Comparison of ENCODE assay signal across 8 cellular contexts in genomic region chr19:42076375-42076944, GRCh38. TPM values are rescaled to one million over a fixed set of nuclear protein-coding genes. Genes with fewer than 3 reads are reported as not detected.
DNase-seq lines count a peak whose midpoint lies in the region; ATAC-seq, FAIRE-seq and TF ChIP-seq lines count a peak whose summit lies in the region.

No MANE protein-coding gene starts in this region.

- DNase-seq in NCI-H1436 (lab: John Stamatoyannopoulos, UW) (peak; percentile 51), NCI-H1436 treated with DMSO at 0.1 percent for 48 hours (lab: John Stamatoyannopoulos, UW) (no peak), left ventricle myocardium inferior (no peak), small intestine (no peak), NCI-H2081 treated with DMSO at 0.1 percent for 48 hours (lab: John Stamatoyannopoulos, UW) (no peak)
- DNase-seq in activated T-cell treated with anti-CD3 and anti-CD28 coated beads, Interleukin-2, amount 50 U/mL, for 4 hours = peak; percentile 31

- intact Hi-C loops in left ventricle myocardium inferior (cut with micrococcal nuclease) = no loop called here

- H3K27me3 Mint-ChIP-seq in activated T-cell treated with anti-CD3 and anti-CD28 coated beads, Interleukin-2, amount 50 U/mL, for 4 hours (ENCODE audit: low read depth) = peaks cover 3% of the 10 kb centered on the region

- H3K9me3 ChIP-seq in left ventricle myocardium inferior (replicated peaks) (no peaks in the 10 kb centered on the region), small intestine (ENCODE audit: control insufficient read depth, low read depth) (no peaks in the 10 kb centered on the region)

- no peak for TF ChIP-seq CTCF in left ventricle myocardium inferior (IDR thresholded peaks at IDR 0.05; ENCODE audit: borderline replicate concordance)

- peak overlapping the region; percentile 99 for H3K27ac ChIP-seq in left ventricle myocardium inferior (replicated peaks)
- peak overlapping the region; percentile 62 to 87 for H3K27ac ChIP-seq in small intestine (ENCODE audit: low read depth in 1 of 2, low read length in 1 of 2)

- no peaks in the 10 kb centered on the region for H3K9me3 Mint-ChIP-seq in activated T-cell treated with anti-CD3 and anti-CD28 coated beads, Interleukin-2, amount 50 U/mL, for 4 hours

- peak overlapping the region; percentile 95 for H3K4me3 ChIP-seq in left ventricle myocardium inferior
- peak overlapping the region; percentile 97 to 98 for H3K4me3 ChIP-seq in small intestine (ENCODE audit: low read depth in 1 of 2, low read length in 2 of 2)

- H3K36me3 Mint-ChIP-seq in activated T-cell treated with anti-CD3 and anti-CD28 coated beads, Interleukin-2, amount 50 U/mL, for 4 hours (ENCODE audit: insufficient read depth) = peaks cover 9% of the 10 kb centered on the region

- H3K27me3 ChIP-seq in left ventricle myocardium inferior (ENCODE audit: low read depth) = no peaks in the 10 kb centered on the region
- no peaks in the 10 kb centered on the region for H3K27me3 ChIP-seq in small intestine (ENCODE audit: control insufficient read depth in 2 of 2, insufficient read depth in 2 of 2, low read length in 2 of 2)

- peaks cover 31% of the 10 kb centered on the region for H3K36me3 ChIP-seq in left ventricle myocardium inferior
- peaks cover 11 to 16% of the 10 kb centered on the region in 2 donors for H3K36me3 ChIP-seq in small intestine (ENCODE audit: control insufficient read depth in 2 of 2, insufficient read depth in 2 of 2, low read length in 2 of 2)

- ATAC-seq in activated T-cell treated with anti-CD3 and anti-CD28 coated beads, Interleukin-2, amount 50 U/mL, for 4 hours = peak in 1 of 2 donors; percentile 19
- no peak for ATAC-seq in GM18498 (IDR thresholded peaks at IDR 0.05; ENCODE audit: unreplicated experiment)
- ATAC-seq in HG03280 (IDR thresholded peaks at IDR 0.05; ENCODE audit: unreplicated experiment) = no peak

- peak overlapping the region; percentile 98 for H3K4me3 Mint-ChIP-seq in activated T-cell treated with anti-CD3 and anti-CD28 coated beads, Interleukin-2, amount 50 U/mL, for 4 hours

- peaks cover 33% of the 10 kb centered on the region for H3K4me1 ChIP-seq in left ventricle myocardium inferior
- peaks cover 2 to 11% of the 10 kb centered on the region in 2 donors for H3K4me1 ChIP-seq in small intestine (ENCODE audit: control insufficient read depth in 2 of 2, insufficient read depth in 1 of 2, low read depth in 1 of 2, low read length in 1 of 2)

- WGBS in small intestine, 3 donors = 1% methylated on average over 15 to 33 of the region's 33 CpGs

- H3K4me1 Mint-ChIP-seq in activated T-cell treated with anti-CD3 and anti-CD28 coated beads, Interleukin-2, amount 50 U/mL, for 4 hours (ENCODE audit: low read depth) = peaks cover 37% of the 10 kb centered on the region

- no peak for FAIRE-seq in small intestine (lab: Jason Lieb, UNC)

RNA-seq across cellular contexts. Expression of gene ZNF574, which starts 0.5 kb away (rescaled TPM):
- 10 to 100 TPM; 19.9 to 20.7 (median 20.6) TPM for total RNA-seq in activated T-cell treated with anti-CD3 and anti-CD28 coated beads, Interleukin-2, amount 50 U/mL, for 4 hours
- 7.1 TPM for total RNA-seq in left ventricle myocardium inferior
- 1 to 10 TPM; 4.5 to 8.4 (median 6.5) TPM for polyA plus RNA-seq in small intestine

RNA-seq across cellular contexts. Expression of gene GRIK5, which starts 6.5 kb away (rescaled TPM):
- 1 to 10 TPM in 1 of 3 donors, under 1 TPM in 2; 0.49 to 1.1 (median 0.61) TPM for total RNA-seq in activated T-cell treated with anti-CD3 and anti-CD28 coated beads, Interleukin-2, amount 50 U/mL, for 4 hours
- total RNA-seq in left ventricle myocardium inferior = 2.1 TPM
- polyA plus RNA-seq in small intestine = 1 to 10 TPM in 1 of 3 donors, under 1 TPM in 1, not detected in 1; 0.27 to 1.6 TPM

RNA-seq across cellular contexts. Expression of gene POU2F2, which starts 55.8 kb away (rescaled TPM):
- 100 to 1,000 TPM in 1 of 3 donors, 10 to 100 TPM in 2; 83.9 to 123 (median 85.7) TPM for total RNA-seq in activated T-cell treated with anti-CD3 and anti-CD28 coated beads, Interleukin-2, amount 50 U/mL, for 4 hours
- total RNA-seq in left ventricle myocardium inferior = 1.2 TPM
- polyA plus RNA-seq in small intestine = 1 to 10 TPM in 2 of 3 donors, under 1 TPM in 1; 0.45 to 2.1 (median 1.6) TPM

Comparison
In these comparisons a context has a peak if more than half of its experiments do, and no peak if none do; other contexts are left out.
1. DNase-seq: peak in NCI-H1436 (single experiment) and activated T-cell treated with anti-CD3 and anti-CD28 coated beads, Interleukin-2, amount 50 U/mL, for 4 hours (single experiment); none in NCI-H1436 treated with DMSO at 0.1 percent for 48 hours (single experiment), left ventricle myocardium inferior (single experiment), small intestine (single experiment) and NCI-H2081 treated with DMSO at 0.1 percent for 48 hours (single experiment).
2. RNA of gene POU2F2, which starts 55.8 kb away (total RNA-seq): 83.9 to 123 TPM in activated T-cell treated with anti-CD3 and anti-CD28 coated beads, Interleukin-2, amount 50 U/mL, for 4 hours; 1.2 TPM in left ventricle myocardium inferior (single experiment); every median in the first group is over 10 times any median in the second.